ENCODE assay signal across 10 cellular contexts in the genomic region with DNA sequence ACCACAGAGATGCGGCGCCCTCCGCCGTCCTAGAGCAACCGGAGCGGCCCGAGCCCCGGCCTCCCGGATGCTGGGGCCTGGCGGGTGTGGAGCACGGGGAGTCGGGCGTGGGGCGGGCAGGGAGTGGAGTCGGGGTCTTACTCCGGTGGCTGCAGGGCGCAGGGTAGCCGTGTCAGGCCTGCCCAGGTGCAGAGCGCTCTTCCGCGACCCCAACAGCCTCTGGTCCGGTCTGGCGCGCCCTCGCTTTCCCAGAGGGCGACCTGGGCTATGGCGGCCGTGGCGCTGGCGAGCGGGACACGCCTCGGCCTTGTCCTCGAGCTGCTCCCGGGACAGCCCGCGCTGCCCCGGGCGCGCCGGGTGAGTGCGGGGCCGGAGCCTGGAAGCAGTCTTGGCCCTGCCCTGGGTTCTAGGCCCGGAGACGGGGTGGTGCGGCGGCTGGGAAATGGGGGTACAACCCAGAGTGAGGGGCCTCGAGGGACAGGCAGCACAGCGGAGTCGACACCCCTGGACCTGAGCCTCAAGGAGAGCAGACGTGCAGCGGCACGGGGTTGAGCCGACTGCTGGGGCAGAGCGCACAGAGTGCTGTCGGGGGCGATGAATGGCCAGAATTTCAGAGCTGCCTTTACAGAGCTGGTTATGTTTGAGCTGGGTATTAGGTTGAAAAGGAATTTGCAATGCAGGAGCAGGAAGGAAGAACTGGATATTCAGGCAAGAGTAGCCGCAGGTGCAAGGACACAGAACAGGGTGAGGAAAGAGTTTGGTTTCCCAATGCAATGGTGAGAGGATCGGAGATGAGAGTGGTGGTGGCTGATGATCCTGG. TPM values are rescaled to one million over a fixed set of nuclear protein-coding genes. Genes with fewer than 3 reads are reported as not detected.
DNase-seq lines count a peak whose midpoint lies in the region; ATAC-seq and TF ChIP-seq lines count a peak whose summit lies in the region.
"Had no signal": no experiment of that assay in that cellular context is flagged by ENCODE, and none has a peak within 500 bp of the region (broad histone marks: within the 10 kb centered on the region; RNA-seq: fewer than 3 reads in every experiment).

A gene (plus strand): TSS at position 58 of the 820 bp plus-strand sequence. CDS start 1,973 bp downstream, outside the sequence.

- ATAC-seq in left cardiac atrium, result peak; percentile 95
- ATAC-seq in gastrocnemius medialis, result peak; percentile 80 to 85
- ATAC-seq in HG03439 (IDR thresholded peaks at IDR 0.05; ENCODE audit: unreplicated experiment), result no peak

- no peaks in the 10 kb centered on the region for H3K27me3 ChIP-seq in gastrocnemius medialis

- H3K4me3 ChIP-seq in gastrocnemius medialis, result peak within 1 kb of the TSS; percentile 64 to 71 (median 67)

- intact Hi-C loops in left cardiac atrium (cut with DNase I), result no loop called here
- intact Hi-C loops in gastrocnemius medialis (cut with DNase I; ENCODE audit: low total_unique reads), result no loop called here

- TF ChIP-seq CTCF in gastrocnemius medialis (IDR thresholded peaks at IDR 0.05 in 4 of 5, conservative IDR thresholded peaks at IDR 0.05 in 1 of 5), result no peak

- H3K27ac ChIP-seq in gastrocnemius medialis, result peak within 1 kb of the TSS; percentile 2 to 42 (median 26)
- H3K27ac ChIP-seq: 22Rv1, neutrophil had no signal

- TF ChIP-seq POLR2A in gastrocnemius medialis (IDR thresholded peaks at IDR 0.05), result no peak

- in situ Hi-C loops in gastrocnemius medialis (cut with MboI; ENCODE audit: low sequenced_read_pairs in 4 of 4), result no loop called here

- peaks cover 6 to 8% of the 10 kb centered on the region in 2 donors for H3K4me1 ChIP-seq in gastrocnemius medialis

- peaks cover 0 to 8% (median 0%) of the 10 kb centered on the region in 3 donors for H3K9me3 ChIP-seq in gastrocnemius medialis
- H3K9me3 ChIP-seq: neutrophil had no signal

- DNase-seq in DMS153 (lab: John Stamatoyannopoulos, UW), result peak; percentile 18
- DNase-seq in DMS153 treated with DMSO at 0.1 percent for 48 hours (lab: John Stamatoyannopoulos, UW; ENCODE audit: unreplicated experiment), result no peak
- peak; percentile 23 for DNase-seq in activated naive CD4-positive, alpha-beta T cell treated with anti-CD3 and anti-CD28 coated beads, Interleukin-2, amount 50 U/mL, for 16 hours
- DNase-seq in left cardiac atrium, result peak; percentile 73
- peak; percentile 4 to 19 for DNase-seq in gastrocnemius medialis
- no peak for DNase-seq in NOMO-1 treated with dmso at 0.1 percent for 144 hours (lab: John Stamatoyannopoulos, UW; ENCODE audit: unreplicated experiment)
- no peak for DNase-seq in NCI-H2196 (lab: John Stamatoyannopoulos, UW; ENCODE audit: unreplicated experiment)

- peaks cover 0 to 18% of the 10 kb centered on the region in 2 donors for H3K36me3 ChIP-seq in gastrocnemius medialis
- H3K36me3 ChIP-seq: neutrophil had no signal

RNA-seq across cellular contexts. Expression of the gene that starts here (rescaled TPM):
- total RNA-seq in left cardiac atrium, result 1 to 10 TPM; 5.2 to 6.3 TPM
- 1 to 10 TPM in 1 of 4 donors, under 1 TPM in 3; 0.19 to 2.1 (median 0.55) TPM for total RNA-seq in gastrocnemius medialis

Comparison
In these comparisons a context has a peak if more than half of its experiments do, and no peak if none do; other contexts are left out.
1. DNase-seq: peak in DMS153 (single experiment), activated naive CD4-positive, alpha-beta T cell treated with anti-CD3 and anti-CD28 coated beads, Interleukin-2, amount 50 U/mL, for 16 hours (single experiment), left cardiac atrium (single experiment) and gastrocnemius medialis (2 of 2); none in DMS153 treated with DMSO at 0.1 percent for 48 hours (single experiment), NOMO-1 treated with dmso at 0.1 percent for 144 hours (single experiment) and NCI-H2196 (single experiment).